In the genomic region with DNA sequence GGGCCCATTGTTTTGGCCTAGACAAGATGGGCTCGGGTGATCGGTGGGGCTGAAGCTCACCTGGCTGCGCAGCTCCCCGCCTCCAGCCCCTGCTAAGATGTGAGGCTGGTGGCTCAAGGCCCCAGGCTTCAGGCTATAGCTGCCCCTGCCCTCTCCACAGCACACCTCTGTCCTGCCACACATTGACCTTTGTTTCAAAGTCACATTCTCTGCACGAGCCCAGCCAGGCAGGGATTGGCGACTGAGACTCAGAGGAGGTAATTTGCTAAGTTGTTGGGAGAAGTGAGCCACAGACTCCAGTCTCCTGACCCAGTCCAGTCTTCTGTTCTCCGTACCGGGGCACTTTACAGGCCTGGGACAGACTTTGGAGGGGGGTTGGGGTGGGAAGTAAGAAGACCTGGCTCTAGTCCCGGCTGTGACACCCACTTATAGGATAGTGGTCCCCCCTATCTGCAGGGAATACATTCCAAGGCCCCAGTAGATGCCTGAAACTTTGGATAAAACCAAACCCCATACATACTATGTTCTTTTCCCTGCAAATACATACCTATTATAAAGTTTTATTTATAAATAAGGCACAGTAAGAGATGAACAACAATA, we compare ENCODE assay signal across 14 cellular contexts. TPM values are rescaled to one million over a fixed set of nuclear protein-coding genes. Genes with fewer than 3 reads are reported as not detected.
DNase-seq lines count a peak whose midpoint lies in the region; ATAC-seq and TF ChIP-seq lines count a peak whose summit lies in the region.
"Had no signal": no experiment of that assay in that cellular context is flagged by ENCODE, and none has a peak within 500 bp of the region (broad histone marks: within the 10 kb centered on the region; RNA-seq: fewer than 3 reads in every experiment).

No MANE protein-coding gene starts in this region.

- H3K79me2 ChIP-seq in mammary epithelial cell (ENCODE audit: insufficient read depth, low read length) = no peaks in the 10 kb centered on the region

- in situ Hi-C loops in mammary epithelial cell (cut with MboI; ENCODE audit: low sequenced_read_pairs in 2 of 2) = no loop called here

- no peak for DNase-seq in MCF 10A (ENCODE audit: unreplicated experiment)
- DNase-seq in mammary epithelial cell = no peak
- DNase-seq in esophagus muscularis mucosa (ENCODE audit: extremely low spot score) = no peak
- peak in 1 of 2 donors; percentile 41 for DNase-seq in upper lobe of left lung
- no peak for DNase-seq in D341Med (ENCODE audit: low spot score)
- DNase-seq in stimulated activated CD4-positive, alpha-beta T cell treated with anti-CD3 and anti-CD28 coated beads, Interleukin-4, amount 100 ng/mL, for 4 hours = no peak
- DNase-seq in erythroblast (lab: John Stamatoyannopoulos, UW) = no peak
- DNase-seq: activated T-cell treated with anti-CD3 and anti-CD28 coated beads, Interleukin-2, amount 50 U/mL, for 4 hours; NCI-H510A treated with DMSO at 0.1 percent for 48 hours had no signal

- H3K36me3 ChIP-seq in mammary epithelial cell (ENCODE audit: insufficient read depth, low read length) (no peaks in the 10 kb centered on the region), esophagus muscularis mucosa (no peaks in the 10 kb centered on the region), neutrophil (no peaks in the 10 kb centered on the region), upper lobe of left lung (no peaks in the 10 kb centered on the region)

- peak overlapping the region; percentile 89 for H3K27ac Mint-ChIP-seq in MCF 10A (ENCODE audit: low read depth, unreplicated experiment)

- TF ChIP-seq EP300 in esophagus muscularis mucosa (IDR thresholded peaks at IDR 0.05) = no peak
- no peak for TF ChIP-seq EP300 in upper lobe of left lung (IDR thresholded peaks at IDR 0.05)

- H3K9me3 Mint-ChIP-seq in MCF 10A (ENCODE audit: unreplicated experiment) = no peaks in the 10 kb centered on the region
- H3K9me3 Mint-ChIP-seq: activated T-cell treated with anti-CD3 and anti-CD28 coated beads, Interleukin-2, amount 50 U/mL, for 4 hours had no signal

- H3K4me1 Mint-ChIP-seq in MCF 10A (ENCODE audit: insufficient read depth, unreplicated experiment) = peaks cover 54% of the 10 kb centered on the region

- no peaks in the 10 kb centered on the region for H3K36me3 Mint-ChIP-seq in MCF 10A (ENCODE audit: insufficient read depth, unreplicated experiment)

- POLR2A ChIA-PET in MCF 10A (lab: Yijun Ruan, JAX) = interaction anchor here (0.9 kb wide), 2 partner anchors 16 to 64 kb away, joined by 4 read pairs; no protein-coding TSS in a partner anchor

- no peak overlapping the region for H3K27ac ChIP-seq in mammary epithelial cell (ENCODE audit: insufficient read depth, low read depth, low read length)
- peak overlapping the region; percentile 81 to 90 (median 83) for H3K27ac ChIP-seq in esophagus muscularis mucosa (replicated peaks in 1 of 4)
- H3K27ac ChIP-seq in neutrophil = peak overlapping the region; percentile 66
- H3K27ac ChIP-seq in upper lobe of left lung = peak overlapping the region; percentile 49 to 79 (median 76)
- H3K27ac ChIP-seq: 22Rv1 had no signal

- dilution Hi-C loops in mammary epithelial cell (cut with HindIII; ENCODE audit: low sequenced_read_pairs) = no loop called here

- H3K9me3 ChIP-seq in mammary epithelial cell (replicated peaks; ENCODE audit: insufficient read depth, low read length) = no peaks in the 10 kb centered on the region
- H3K9me3 ChIP-seq in esophagus muscularis mucosa = no peaks in the 10 kb centered on the region
- H3K9me3 ChIP-seq in neutrophil = no peaks in the 10 kb centered on the region
- no peaks in the 10 kb centered on the region for H3K9me3 ChIP-seq in upper lobe of left lung
- H3K9me3 ChIP-seq: body of pancreas had no signal

- H3K9ac ChIP-seq in mammary epithelial cell (ENCODE audit: insufficient read depth, low read length) = no peak overlapping the region

- BruUV-seq in MCF 10A (replicated peaks; lab: Mats Ljungman, UMichigan) = no TSS peak
- BruUV-seq in mammary epithelial cell (replicated peaks; lab: Mats Ljungman, UMichigan) = no TSS peak

- H3K27me3 ChIP-seq in mammary epithelial cell (ENCODE audit: insufficient read depth, low read length) (no peaks in the 10 kb centered on the region), esophagus muscularis mucosa (no peaks in the 10 kb centered on the region), neutrophil (no peaks in the 10 kb centered on the region), upper lobe of left lung (no peaks in the 10 kb centered on the region)
- H3K27me3 ChIP-seq: body of pancreas had no signal

- no peaks in the 10 kb centered on the region for H3K27me3 Mint-ChIP-seq in MCF 10A (ENCODE audit: insufficient read depth, unreplicated experiment)

- H3K4me1 ChIP-seq in mammary epithelial cell (ENCODE audit: insufficient read depth, low read length) = peaks cover 15% of the 10 kb centered on the region
- peaks cover 66 to 100% (median 98%) of the 10 kb centered on the region in 4 donors for H3K4me1 ChIP-seq in esophagus muscularis mucosa
- H3K4me1 ChIP-seq in neutrophil (ENCODE audit: control insufficient read depth in 1 of 2, insufficient read depth in 1 of 2, low read depth in 1 of 2, low read length in 1 of 2) = peaks cover 8 to 10% of the 10 kb centered on the region in 2 experiments
- H3K4me1 ChIP-seq in upper lobe of left lung = peaks cover 28 to 37% (median 35%) of the 10 kb centered on the region in 4 donors

- no peaks in the 10 kb centered on the region for H4K20me1 ChIP-seq in mammary epithelial cell (ENCODE audit: insufficient read depth, low read length)

- ATAC-seq in upper lobe of left lung (ENCODE audit: low FRiP score in 2 of 2) = no peak
- ATAC-seq: activated CD4-positive, CD25-positive, alpha-beta regulatory T cell treated with anti-CD3 and anti-CD28 coated beads, Interleukin-2, amount 50 U/mL, for 24 hours; activated T-cell treated with anti-CD3 and anti-CD28 coated beads, Interleukin-2, amount 50 U/mL, for 4 hours had no signal

- TF ChIP-seq CTCF in MCF 10A (IDR thresholded peaks at IDR 0.05; ENCODE audit: unreplicated experiment) (no peak), mammary epithelial cell (conservative IDR thresholded peaks at IDR 0.05 in 1 of 2, IDR thresholded peaks at IDR 0.05 in 1 of 2; ENCODE audit: extremely low read depth in 1 of 2, insufficient read depth in 1 of 2, low read depth in 1 of 2, low read length in 2 of 2) (no peak), esophagus muscularis mucosa (IDR thresholded peaks at IDR 0.05) (no peak), neutrophil (IDR thresholded peaks at IDR 0.05) (no peak), upper lobe of left lung (IDR thresholded peaks at IDR 0.05) (no peak)

- no peak overlapping the region for H2AFZ ChIP-seq in mammary epithelial cell (ENCODE audit: low read depth, low read length)

- TF ChIP-seq POLR2A in esophagus muscularis mucosa (IDR thresholded peaks at IDR 0.05; ENCODE audit: low read depth) = no peak
- no peak for TF ChIP-seq POLR2A in upper lobe of left lung (IDR thresholded peaks at IDR 0.05)
- TF ChIP-seq POLR2A in erythroblast (IDR thresholded peaks at IDR 0.05; ENCODE audit: low read length) = no peak

- H3K4me3 ChIP-seq in mammary epithelial cell (replicated peaks in 1 of 3; ENCODE audit: insufficient read depth in 1 of 3, low read depth in 2 of 3, low read length in 3 of 3) (no peak overlapping the region), esophagus muscularis mucosa (no peak overlapping the region), neutrophil (ENCODE audit: low read depth in 1 of 2, low read length in 1 of 2) (no peak overlapping the region), upper lobe of left lung (no peak overlapping the region)
- H3K4me3 ChIP-seq: body of pancreas had no signal

- WGBS in mammary epithelial cell (ENCODE audit: low coverage, missing lambda C conversion rate) = 91% methylated on average over 9 of the region's 9 CpGs
- WGBS in esophagus muscularis mucosa = 44% methylated on average over 5 of the region's 9 CpGs
- 75 to 81% methylated on average over 9 of the region's 9 CpGs for WGBS in upper lobe of left lung, 2 donors

- H3K4me2 ChIP-seq in mammary epithelial cell (ENCODE audit: insufficient read depth, low read depth, low read length) = no peak overlapping the region

- intact Hi-C loops in MCF 10A (cut with micrococcal nuclease) (no loop called here), mammary epithelial cell (cut with micrococcal nuclease) (no loop called here), esophagus muscularis mucosa (cut with DNase I) (no loop called here)

- CTCF ChIA-PET in MCF 10A (lab: Yijun Ruan, JAX) (interaction anchor here (0.6 to 4.3 kb wide), 6 partner anchors 9 to 208 kb away, joined by 3 to 29 read pairs (median 4); no protein-coding TSS in a partner anchor), mammary epithelial cell (lab: Charles Lee; ENCODE audit: low non-redundant PET) (interaction anchor here (0.6 kb wide), 1 partner anchor 120 kb away, joined by 5 read pairs; no protein-coding TSS in a partner anchor)

- no peak overlapping the region for H3K4me3 Mint-ChIP-seq in MCF 10A (ENCODE audit: unreplicated experiment)
- H3K4me3 Mint-ChIP-seq: activated T-cell treated with anti-CD3 and anti-CD28 coated beads, Interleukin-2, amount 50 U/mL, for 4 hours had no signal

RNA-seq across cellular contexts. Expression of gene PDGFRB, which starts 13.4 kb away (rescaled TPM):
- total RNA-seq in MCF 10A (2022) (0.07 and 0.63 TPM in 2 replicates), mammary epithelial cell (1 to 10 TPM in 1 of 2 donors, not detected in 1; 1.5 TPM), esophagus muscularis mucosa (100 to 1,000 TPM in 2 of 4 donors, 10 to 100 TPM in 2; 83.1 to 219 (median 141) TPM), upper lobe of left lung (100 to 1,000 TPM in 2 of 6 donors, 10 to 100 TPM in 4; 26.6 to 155 (median 81.5) TPM)
- polyA plus RNA-seq in mammary epithelial cell = 0.25 TPM
- polyA minus RNA-seq in mammary epithelial cell = not detected

RNA-seq across cellular contexts. Expression of gene CDX1, which starts 24.3 kb away (rescaled TPM):
- not detected in 2 replicates for total RNA-seq in MCF 10A (2022)
- total RNA-seq in mammary epithelial cell = not detected
- not detected for polyA plus RNA-seq in mammary epithelial cell
- not detected for polyA minus RNA-seq in mammary epithelial cell
- under 1 TPM in 1 of 4 donors, not detected in 3; 0.23 TPM for total RNA-seq in esophagus muscularis mucosa
- under 1 TPM in 2 of 6 donors, not detected in 4; 0.17 to 0.30 TPM for total RNA-seq in upper lobe of left lung
- total RNA-seq: body of pancreas, lung microvascular endothelial cell had no signal

RNA-seq across cellular contexts. Expression of gene SLC6A7, which starts 47.6 kb away (rescaled TPM):
- total RNA-seq in MCF 10A (2022) = not detected in 2 replicates
- total RNA-seq in mammary epithelial cell = not detected
- polyA plus RNA-seq in mammary epithelial cell = not detected
- polyA minus RNA-seq in mammary epithelial cell = not detected
- total RNA-seq in esophagus muscularis mucosa = not detected
- total RNA-seq in upper lobe of left lung = under 1 TPM in 1 of 6 donors, not detected in 5; 0.44 TPM
- total RNA-seq: activated T-cell treated with anti-CD3 and anti-CD28 coated beads, Interleukin-2, amount 50 U/mL, for 4 hours; body of pancreas; lung microvascular endothelial cell had no signal

RNA-seq across cellular contexts. Expression of gene CSF1R, which starts 55.9 kb away (rescaled TPM):
- total RNA-seq in MCF 10A (2022) (0.88 and 1.6 TPM in 2 replicates), mammary epithelial cell (1 to 10 TPM in 1 of 2 donors, not detected in 1; 1.3 TPM), esophagus muscularis mucosa (10 to 100 TPM; 24.9 to 51.7 (median 31.5) TPM), upper lobe of left lung (100 to 1,000 TPM in 1 of 6 donors, 10 to 100 TPM in 5; 13.9 to 101 (median 57.9) TPM)
- polyA plus RNA-seq in mammary epithelial cell = 1.5 TPM
- 5.0 TPM for polyA minus RNA-seq in mammary epithelial cell
- total RNA-seq: lung microvascular endothelial cell had no signal

Comparison
In these comparisons a context has a peak if more than half of its experiments do, and no peak if none do; other contexts are left out.
1. RNA of gene PDGFRB, which starts 13.4 kb away (total RNA-seq): 83.1 to 219 TPM in esophagus muscularis mucosa and 26.6 to 155 TPM in upper lobe of left lung; 1.5 TPM in mammary epithelial cell and 0.07 to 0.63 TPM in MCF 10A; every median in the first group is over 10 times any median in the second.